Comparison of ENCODE assay signal across 1 cellular context in the genomic region with DNA sequence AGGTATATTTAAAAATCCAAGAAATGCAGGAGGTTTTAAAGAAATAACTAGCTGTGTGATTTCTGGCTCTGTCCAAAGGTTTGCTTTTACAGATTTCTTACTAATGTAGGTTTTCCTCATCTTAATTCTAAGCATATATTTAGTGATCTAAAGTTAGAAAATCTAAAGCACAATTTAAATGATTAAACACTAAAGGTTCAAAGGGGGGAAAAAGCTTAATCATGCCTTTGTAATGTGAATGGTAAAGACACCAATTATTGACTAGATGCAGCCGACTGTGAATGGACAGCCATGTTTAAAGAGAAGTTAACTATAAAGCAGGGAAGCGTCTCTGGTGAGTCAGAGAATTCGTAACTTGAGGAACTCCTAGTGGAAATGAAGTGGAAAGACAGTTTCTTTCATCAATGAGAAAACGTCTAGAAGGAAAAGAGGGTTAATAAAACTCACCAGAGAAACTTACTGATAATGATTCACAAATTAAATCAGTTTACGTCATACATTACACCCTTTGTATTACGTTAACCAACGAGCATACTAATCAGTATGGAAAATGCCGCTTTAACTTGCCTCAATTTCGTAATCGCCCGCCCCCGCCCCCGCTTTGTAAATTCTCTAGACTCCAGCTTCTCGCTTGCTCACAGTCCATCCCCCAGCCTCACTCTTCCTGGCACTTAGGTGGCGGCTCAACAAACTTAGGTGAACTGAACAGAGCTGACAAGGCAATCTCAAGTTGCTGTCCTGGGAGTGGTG.
A peak's percentile ranks its signal among the peaks of the same experiment; 100 is the strongest.
TF ChIP-seq lines count a peak whose summit lies in the region.

No MANE protein-coding gene starts in this region.

TF ChIP-seq in GM12878, 131 proteins besides CTCF, POLR2A, EP300 and RAD21 (continued from another document and continues in another):
- TF ChIP-seq, protein P1, sequence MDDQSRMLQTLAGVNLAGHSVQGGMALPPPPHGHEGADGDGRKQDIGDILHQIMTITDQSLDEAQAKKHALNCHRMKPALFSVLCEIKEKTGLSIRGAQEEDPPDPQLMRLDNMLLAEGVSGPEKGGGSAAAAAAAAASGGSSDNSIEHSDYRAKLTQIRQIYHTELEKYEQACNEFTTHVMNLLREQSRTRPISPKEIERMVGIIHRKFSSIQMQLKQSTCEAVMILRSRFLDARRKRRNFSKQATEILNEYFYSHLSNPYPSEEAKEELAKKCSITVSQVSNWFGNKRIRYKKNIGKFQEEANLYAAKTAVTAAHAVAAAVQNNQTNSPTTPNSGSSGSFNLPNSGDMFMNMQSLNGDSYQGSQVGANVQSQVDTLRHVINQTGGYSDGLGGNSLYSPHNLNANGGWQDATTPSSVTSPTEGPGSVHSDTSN (IDR thresholded peaks at IDR 0.05; ENCODE audit: insufficient replicate concordance, low read depth, low read length): no peak
- no peak for TF ChIP-seq GATAD2B (conservative IDR thresholded peaks at IDR 0.05; ENCODE audit: low read depth)
- TF ChIP-seq YY1 (IDR thresholded peaks at IDR 0.05; ENCODE audit: low read depth, low read length): peak; percentile 76; the same call in 1 of the 2 replicates
- no peak for TF ChIP-seq FOXK2 (IDR thresholded peaks at IDR 0.05)
- TF ChIP-seq, protein P2, sequence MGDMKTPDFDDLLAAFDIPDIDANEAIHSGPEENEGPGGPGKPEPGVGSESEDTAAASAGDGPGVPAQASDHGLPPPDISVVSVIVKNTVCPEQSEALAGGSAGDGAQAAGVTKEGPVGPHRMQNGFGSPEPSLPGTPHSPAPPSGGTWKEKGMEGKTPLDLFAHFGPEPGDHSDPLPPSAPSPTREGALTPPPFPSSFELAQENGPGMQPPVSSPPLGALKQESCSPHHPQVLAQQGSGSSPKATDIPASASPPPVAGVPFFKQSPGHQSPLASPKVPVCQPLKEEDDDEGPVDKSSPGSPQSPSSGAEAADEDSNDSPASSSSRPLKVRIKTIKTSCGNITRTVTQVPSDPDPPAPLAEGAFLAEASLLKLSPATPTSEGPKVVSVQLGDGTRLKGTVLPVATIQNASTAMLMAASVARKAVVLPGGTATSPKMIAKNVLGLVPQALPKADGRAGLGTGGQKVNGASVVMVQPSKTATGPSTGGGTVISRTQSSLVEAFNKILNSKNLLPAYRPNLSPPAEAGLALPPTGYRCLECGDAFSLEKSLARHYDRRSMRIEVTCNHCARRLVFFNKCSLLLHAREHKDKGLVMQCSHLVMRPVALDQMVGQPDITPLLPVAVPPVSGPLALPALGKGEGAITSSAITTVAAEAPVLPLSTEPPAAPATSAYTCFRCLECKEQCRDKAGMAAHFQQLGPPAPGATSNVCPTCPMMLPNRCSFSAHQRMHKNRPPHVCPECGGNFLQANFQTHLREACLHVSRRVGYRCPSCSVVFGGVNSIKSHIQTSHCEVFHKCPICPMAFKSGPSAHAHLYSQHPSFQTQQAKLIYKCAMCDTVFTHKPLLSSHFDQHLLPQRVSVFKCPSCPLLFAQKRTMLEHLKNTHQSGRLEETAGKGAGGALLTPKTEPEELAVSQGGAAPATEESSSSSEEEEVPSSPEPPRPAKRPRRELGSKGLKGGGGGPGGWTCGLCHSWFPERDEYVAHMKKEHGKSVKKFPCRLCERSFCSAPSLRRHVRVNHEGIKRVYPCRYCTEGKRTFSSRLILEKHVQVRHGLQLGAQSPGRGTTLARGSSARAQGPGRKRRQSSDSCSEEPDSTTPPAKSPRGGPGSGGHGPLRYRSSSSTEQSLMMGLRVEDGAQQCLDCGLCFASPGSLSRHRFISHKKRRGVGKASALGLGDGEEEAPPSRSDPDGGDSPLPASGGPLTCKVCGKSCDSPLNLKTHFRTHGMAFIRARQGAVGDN (IDR thresholded peaks at IDR 0.05): no peak
- peak; percentile 80 for TF ChIP-seq CREB1 (IDR thresholded peaks at IDR 0.05; ENCODE audit: low read depth)
- no peak for TF ChIP-seq NFXL1 (IDR thresholded peaks at IDR 0.05; ENCODE audit: borderline replicate concordance)
- TF ChIP-seq, protein P3, sequence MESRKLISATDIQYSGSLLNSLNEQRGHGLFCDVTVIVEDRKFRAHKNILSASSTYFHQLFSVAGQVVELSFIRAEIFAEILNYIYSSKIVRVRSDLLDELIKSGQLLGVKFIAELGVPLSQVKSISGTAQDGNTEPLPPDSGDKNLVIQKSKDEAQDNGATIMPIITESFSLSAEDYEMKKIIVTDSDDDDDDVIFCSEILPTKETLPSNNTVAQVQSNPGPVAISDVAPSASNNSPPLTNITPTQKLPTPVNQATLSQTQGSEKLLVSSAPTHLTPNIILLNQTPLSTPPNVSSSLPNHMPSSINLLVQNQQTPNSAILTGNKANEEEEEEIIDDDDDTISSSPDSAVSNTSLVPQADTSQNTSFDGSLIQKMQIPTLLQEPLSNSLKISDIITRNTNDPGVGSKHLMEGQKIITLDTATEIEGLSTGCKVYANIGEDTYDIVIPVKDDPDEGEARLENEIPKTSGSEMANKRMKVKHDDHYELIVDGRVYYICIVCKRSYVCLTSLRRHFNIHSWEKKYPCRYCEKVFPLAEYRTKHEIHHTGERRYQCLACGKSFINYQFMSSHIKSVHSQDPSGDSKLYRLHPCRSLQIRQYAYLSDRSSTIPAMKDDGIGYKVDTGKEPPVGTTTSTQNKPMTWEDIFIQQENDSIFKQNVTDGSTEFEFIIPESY (IDR thresholded peaks at IDR 0.05): no peak
- TF ChIP-seq NR2C1 (IDR thresholded peaks at IDR 0.05): no peak
- no peak for TF ChIP-seq RBBP5 (conservative IDR thresholded peaks at IDR 0.05)
- TF ChIP-seq SUZ12 (IDR thresholded peaks at IDR 0.05; ENCODE audit: unreplicated experiment): no peak
- TF ChIP-seq PML (IDR thresholded peaks at IDR 0.05; ENCODE audit: low read length): peak; percentile 47; the same call in 1 of the 2 replicates
- TF ChIP-seq MXI1 (IDR thresholded peaks at IDR 0.05; ENCODE audit: low read depth, low read length): 0 out of 2 replicates have a peak, but pooled peaks have one; percentile 31
- no peak for TF ChIP-seq FOS (IDR thresholded peaks at IDR 0.05; ENCODE audit: borderline replicate concordance, extremely low read depth, insufficient read length)
- peak; percentile 92 for TF ChIP-seq ATF7 (IDR thresholded peaks at IDR 0.05; ENCODE audit: low read depth)
- TF ChIP-seq MTA3 (IDR thresholded peaks at IDR 0.05; ENCODE audit: borderline replicate concordance, low read length): 0 out of 2 replicates have a peak, but pooled peaks have one; percentile 30
- TF ChIP-seq FOXM1 (IDR thresholded peaks at IDR 0.05; ENCODE audit: low read depth, low read length): no peak
- TF ChIP-seq STAT3 (IDR thresholded peaks at IDR 0.05; ENCODE audit: low read depth, low read length): no peak
- no peak for TF ChIP-seq EED (IDR thresholded peaks at IDR 0.05; ENCODE audit: low read depth)
- TF ChIP-seq, protein P4, sequence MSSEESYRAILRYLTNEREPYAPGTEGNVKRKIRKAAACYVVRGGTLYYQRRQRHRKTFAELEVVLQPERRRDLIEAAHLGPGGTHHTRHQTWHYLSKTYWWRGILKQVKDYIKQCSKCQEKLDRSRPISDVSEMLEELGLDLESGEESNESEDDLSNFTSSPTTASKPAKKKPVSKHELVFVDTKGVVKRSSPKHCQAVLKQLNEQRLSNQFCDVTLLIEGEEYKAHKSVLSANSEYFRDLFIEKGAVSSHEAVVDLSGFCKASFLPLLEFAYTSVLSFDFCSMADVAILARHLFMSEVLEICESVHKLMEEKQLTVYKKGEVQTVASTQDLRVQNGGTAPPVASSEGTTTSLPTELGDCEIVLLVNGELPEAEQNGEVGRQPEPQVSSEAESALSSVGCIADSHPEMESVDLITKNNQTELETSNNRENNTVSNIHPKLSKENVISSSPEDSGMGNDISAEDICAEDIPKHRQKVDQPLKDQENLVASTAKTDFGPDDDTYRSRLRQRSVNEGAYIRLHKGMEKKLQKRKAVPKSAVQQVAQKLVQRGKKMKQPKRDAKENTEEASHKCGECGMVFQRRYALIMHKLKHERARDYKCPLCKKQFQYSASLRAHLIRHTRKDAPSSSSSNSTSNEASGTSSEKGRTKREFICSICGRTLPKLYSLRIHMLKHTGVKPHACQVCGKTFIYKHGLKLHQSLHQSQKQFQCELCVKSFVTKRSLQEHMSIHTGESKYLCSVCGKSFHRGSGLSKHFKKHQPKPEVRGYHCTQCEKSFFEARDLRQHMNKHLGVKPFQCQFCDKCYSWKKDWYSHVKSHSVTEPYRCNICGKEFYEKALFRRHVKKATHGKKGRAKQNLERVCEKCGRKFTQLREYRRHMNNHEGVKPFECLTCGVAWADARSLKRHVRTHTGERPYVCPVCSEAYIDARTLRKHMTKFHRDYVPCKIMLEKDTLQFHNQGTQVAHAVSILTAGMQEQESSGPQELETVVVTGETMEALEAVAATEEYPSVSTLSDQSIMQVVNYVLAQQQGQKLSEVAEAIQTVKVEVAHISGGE (CRISPR knock-in tag; IDR thresholded peaks at IDR 0.05): no peak
- TF ChIP-seq, protein P5, sequence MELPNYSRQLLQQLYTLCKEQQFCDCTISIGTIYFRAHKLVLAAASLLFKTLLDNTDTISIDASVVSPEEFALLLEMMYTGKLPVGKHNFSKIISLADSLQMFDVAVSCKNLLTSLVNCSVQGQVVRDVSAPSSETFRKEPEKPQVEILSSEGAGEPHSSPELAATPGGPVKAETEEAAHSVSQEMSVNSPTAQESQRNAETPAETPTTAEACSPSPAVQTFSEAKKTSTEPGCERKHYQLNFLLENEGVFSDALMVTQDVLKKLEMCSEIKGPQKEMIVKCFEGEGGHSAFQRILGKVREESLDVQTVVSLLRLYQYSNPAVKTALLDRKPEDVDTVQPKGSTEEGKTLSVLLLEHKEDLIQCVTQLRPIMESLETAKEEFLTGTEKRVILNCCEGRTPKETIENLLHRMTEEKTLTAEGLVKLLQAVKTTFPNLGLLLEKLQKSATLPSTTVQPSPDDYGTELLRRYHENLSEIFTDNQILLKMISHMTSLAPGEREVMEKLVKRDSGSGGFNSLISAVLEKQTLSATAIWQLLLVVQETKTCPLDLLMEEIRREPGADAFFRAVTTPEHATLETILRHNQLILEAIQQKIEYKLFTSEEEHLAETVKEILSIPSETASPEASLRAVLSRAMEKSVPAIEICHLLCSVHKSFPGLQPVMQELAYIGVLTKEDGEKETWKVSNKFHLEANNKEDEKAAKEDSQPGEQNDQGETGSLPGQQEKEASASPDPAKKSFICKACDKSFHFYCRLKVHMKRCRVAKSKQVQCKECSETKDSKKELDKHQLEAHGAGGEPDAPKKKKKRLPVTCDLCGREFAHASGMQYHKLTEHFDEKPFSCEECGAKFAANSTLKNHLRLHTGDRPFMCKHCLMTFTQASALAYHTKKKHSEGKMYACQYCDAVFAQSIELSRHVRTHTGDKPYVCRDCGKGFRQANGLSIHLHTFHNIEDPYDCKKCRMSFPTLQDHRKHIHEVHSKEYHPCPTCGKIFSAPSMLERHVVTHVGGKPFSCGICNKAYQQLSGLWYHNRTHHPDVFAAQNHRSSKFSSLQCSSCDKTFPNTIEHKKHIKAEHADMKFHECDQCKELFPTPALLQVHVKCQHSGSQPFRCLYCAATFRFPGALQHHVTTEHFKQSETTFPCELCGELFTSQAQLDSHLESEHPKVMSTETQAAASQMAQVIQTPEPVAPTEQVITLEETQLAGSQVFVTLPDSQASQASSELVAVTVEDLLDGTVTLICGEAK (IDR thresholded peaks at IDR 0.05; ENCODE audit: borderline replicate concordance): peak; percentile 52; the same call in 1 of the 2 replicates
- 0 out of 2 replicates have a peak, but pooled peaks have one; percentile 60 for TF ChIP-seq RB1 (IDR thresholded peaks at IDR 0.05; ENCODE audit: borderline replicate concordance)
- no peak for TF ChIP-seq LARP7 (IDR thresholded peaks at IDR 0.05)
- TF ChIP-seq, protein P6, sequence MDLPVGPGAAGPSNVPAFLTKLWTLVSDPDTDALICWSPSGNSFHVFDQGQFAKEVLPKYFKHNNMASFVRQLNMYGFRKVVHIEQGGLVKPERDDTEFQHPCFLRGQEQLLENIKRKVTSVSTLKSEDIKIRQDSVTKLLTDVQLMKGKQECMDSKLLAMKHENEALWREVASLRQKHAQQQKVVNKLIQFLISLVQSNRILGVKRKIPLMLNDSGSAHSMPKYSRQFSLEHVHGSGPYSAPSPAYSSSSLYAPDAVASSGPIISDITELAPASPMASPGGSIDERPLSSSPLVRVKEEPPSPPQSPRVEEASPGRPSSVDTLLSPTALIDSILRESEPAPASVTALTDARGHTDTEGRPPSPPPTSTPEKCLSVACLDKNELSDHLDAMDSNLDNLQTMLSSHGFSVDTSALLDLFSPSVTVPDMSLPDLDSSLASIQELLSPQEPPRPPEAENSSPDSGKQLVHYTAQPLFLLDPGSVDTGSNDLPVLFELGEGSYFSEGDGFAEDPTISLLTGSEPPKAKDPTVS (IDR thresholded peaks at IDR 0.05; ENCODE audit: low read depth, low read length): no peak
- TF ChIP-seq SREBF1 (IDR thresholded peaks at IDR 0.05; ENCODE audit: low read length): no peak
- TF ChIP-seq, protein P7, sequence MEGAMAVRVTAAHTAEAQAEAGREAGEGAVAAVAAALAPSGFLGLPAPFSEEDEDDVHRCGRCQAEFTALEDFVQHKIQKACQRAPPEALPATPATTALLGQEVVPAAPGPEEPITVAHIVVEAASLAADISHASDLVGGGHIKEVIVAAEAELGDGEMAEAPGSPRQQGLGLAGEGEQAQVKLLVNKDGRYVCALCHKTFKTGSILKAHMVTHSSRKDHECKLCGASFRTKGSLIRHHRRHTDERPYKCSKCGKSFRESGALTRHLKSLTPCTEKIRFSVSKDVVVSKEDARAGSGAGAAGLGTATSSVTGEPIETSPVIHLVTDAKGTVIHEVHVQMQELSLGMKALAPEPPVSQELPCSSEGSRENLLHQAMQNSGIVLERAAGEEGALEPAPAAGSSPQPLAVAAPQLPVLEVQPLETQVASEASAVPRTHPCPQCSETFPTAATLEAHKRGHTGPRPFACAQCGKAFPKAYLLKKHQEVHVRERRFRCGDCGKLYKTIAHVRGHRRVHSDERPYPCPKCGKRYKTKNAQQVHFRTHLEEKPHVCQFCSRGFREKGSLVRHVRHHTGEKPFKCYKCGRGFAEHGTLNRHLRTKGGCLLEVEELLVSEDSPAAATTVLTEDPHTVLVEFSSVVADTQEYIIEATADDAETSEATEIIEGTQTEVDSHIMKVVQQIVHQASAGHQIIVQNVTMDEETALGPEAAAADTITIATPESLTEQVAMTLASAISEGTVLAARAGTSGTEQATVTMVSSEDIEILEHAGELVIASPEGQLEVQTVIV (IDR thresholded peaks at IDR 0.05; ENCODE audit: borderline replicate concordance, partially characterized antibody): no peak
- TF ChIP-seq PAX5 (IDR thresholded peaks at IDR 0.05; ENCODE audit: borderline replicate concordance, low read depth, low read length): no peak
- TF ChIP-seq, protein P8, sequence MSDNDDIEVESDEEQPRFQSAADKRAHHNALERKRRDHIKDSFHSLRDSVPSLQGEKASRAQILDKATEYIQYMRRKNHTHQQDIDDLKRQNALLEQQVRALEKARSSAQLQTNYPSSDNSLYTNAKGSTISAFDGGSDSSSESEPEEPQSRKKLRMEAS (IDR thresholded peaks at IDR 0.05; ENCODE audit: low read depth, low read length): no peak
- no peak for TF ChIP-seq BACH1 (IDR thresholded peaks at IDR 0.05; ENCODE audit: borderline replicate concordance)
- 0 out of 2 replicates have a peak, but pooled peaks have one; percentile 10 for TF ChIP-seq SMARCA5 (IDR thresholded peaks at IDR 0.05)
- TF ChIP-seq HDGF (IDR thresholded peaks at IDR 0.05): 0 out of 2 replicates have a peak, but pooled peaks have one; percentile 42
- TF ChIP-seq MEF2A (IDR thresholded peaks at IDR 0.05; ENCODE audit: insufficient read depth, low read depth, low read length): no peak
- TF ChIP-seq SPI1 (IDR thresholded peaks at IDR 0.05; ENCODE audit: borderline replicate concordance, insufficient read depth, low read depth, low read length): no peak
